ENCODE assay signal across 10 cellular contexts in the genomic region with DNA sequence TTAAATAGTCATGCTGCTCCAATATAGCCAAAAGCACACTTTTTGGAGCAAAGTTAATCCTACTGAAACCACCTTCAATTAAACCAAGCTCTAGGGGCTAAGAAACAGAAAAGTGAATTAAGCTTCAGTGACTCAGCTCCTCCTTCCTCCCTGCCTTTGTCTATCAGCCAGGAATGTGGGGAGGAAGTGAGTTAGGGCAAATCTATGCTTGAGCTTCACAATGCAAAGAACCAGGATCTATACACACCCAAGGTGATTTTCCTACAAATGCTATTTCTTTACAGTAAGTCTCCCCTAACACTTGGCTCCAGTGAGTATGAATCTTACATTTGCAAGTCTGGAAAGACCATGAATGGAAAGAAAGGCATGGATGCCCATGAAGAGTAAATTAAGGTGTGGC.
A peak's percentile ranks its signal among the peaks of the same experiment; 100 is the strongest.
DNase-seq lines count a peak whose midpoint lies in the region; ATAC-seq and TF ChIP-seq lines count a peak whose summit lies in the region.
"Had no signal": no experiment of that assay in that cellular context is flagged by ENCODE, and none has a peak within 500 bp of the region (broad histone marks: within the 10 kb centered on the region; RNA-seq: fewer than 3 reads in every experiment).

No MANE protein-coding gene starts in this region.

- ATAC-seq in GM21390 (IDR thresholded peaks at IDR 0.05; ENCODE audit: unreplicated experiment) (no peak), GM18867 (IDR thresholded peaks at IDR 0.05; ENCODE audit: unreplicated experiment) (no peak)
- ATAC-seq: pancreas had no signal

- POLR2A ChIA-PET in AG04449 (lab: Yijun Ruan, JAX), result interaction anchor here (1.3 kb wide), 1 partner anchor 16 kb away, joined by 3 read pairs; no protein-coding TSS in a partner anchor

- H3K4me3 ChIP-seq in AG04449 (ENCODE audit: low read depth, low read length) (no peak overlapping the region), astrocyte of the cerebellum (ENCODE audit: low read depth, low read length) (no peak overlapping the region)
- H3K4me3 ChIP-seq: pancreas had no signal

- CTCF ChIA-PET in AG04449 (lab: Yijun Ruan, JAX), result interaction anchor here (1.0 to 1.4 kb wide), 2 partner anchors 27 to 46 kb away, joined by 3 read pairs; no protein-coding TSS in a partner anchor

- DNase-seq in AG04449 (ENCODE audit: low read depth, low spot score), result peak; percentile 14
- DNase-seq in HT1080 (ENCODE audit: low read depth), result peak; percentile 95
- DNase-seq in astrocyte of the cerebellum (ENCODE audit: low read depth), result peak; percentile 2
- peak; percentile 77 for DNase-seq in iris pigment epithelial cell (ENCODE audit: low read depth)
- DNase-seq in NCI-H1436 treated with DMSO at 0.1 percent for 48 hours (lab: John Stamatoyannopoulos, UW), result no peak
- no peak for DNase-seq in GM19238 (ENCODE audit: insufficient read length, low spot score)
- DNase-seq: BE2C, pancreas had no signal

- in situ Hi-C loops in astrocyte of the cerebellum (cut with HindIII; ENCODE audit: low sequenced_read_pairs), result no loop called here

- no peak for TF ChIP-seq CTCF in AG04449 (IDR thresholded peaks at IDR 0.05; ENCODE audit: insufficient read depth, low read length, missing control alignments)
- TF ChIP-seq CTCF in astrocyte of the cerebellum (IDR thresholded peaks at IDR 0.05; ENCODE audit: low read depth, low read length, missing control alignments), result no peak

Comparison
In these comparisons a context has a peak if more than half of its experiments do, and no peak if none do; other contexts are left out.
1. DNase-seq: peak in AG04449 (single experiment), HT1080 (single experiment), astrocyte of the cerebellum (single experiment) and iris pigment epithelial cell (single experiment); none in NCI-H1436 treated with DMSO at 0.1 percent for 48 hours (single experiment) and GM19238 (single experiment).